ENCODE assay signal across 8 cellular contexts in the genomic region with DNA sequence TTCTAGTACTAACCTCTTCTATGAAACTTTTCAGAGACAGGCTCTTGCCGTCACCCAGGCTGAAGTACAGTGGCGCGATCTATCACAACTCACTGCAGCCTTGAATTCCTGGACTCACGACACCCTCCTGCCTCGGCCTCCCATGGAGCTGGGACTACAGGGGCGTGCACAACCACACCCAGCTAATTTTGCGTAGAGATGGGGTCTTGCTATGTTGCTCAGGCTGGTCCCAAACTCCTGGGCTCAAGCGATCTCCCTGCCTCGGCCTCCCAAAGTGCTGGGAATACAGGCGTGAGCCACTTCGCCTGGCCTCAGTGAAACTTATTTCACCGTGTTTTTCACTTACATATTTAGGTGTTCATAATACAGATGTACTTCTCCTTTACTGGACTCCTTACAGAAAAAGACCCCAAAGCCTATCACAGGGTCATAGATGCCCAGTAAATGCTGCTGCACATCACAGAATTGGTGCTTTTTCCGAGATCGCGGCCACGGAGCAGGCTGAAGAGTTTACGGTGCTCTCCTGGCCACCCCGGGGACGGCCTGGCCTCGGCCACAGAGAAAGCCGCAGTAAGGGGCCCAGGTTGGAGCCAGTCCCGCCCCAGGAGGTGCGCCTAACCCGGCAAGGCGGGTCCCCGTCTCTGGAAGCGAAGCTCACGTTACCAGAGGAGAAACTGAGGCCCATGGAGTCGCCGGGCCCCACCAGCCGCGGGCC. TPM values are rescaled to one million over a fixed set of nuclear protein-coding genes. Genes with fewer than 3 reads are reported as not detected.
DNase-seq lines count a peak whose midpoint lies in the region; ATAC-seq and TF ChIP-seq lines count a peak whose summit lies in the region.

No MANE protein-coding gene starts in this region.

- H3K27me3 ChIP-seq in skeletal muscle satellite cell (ENCODE audit: control insufficient read depth, insufficient read depth, low read length) = no peaks in the 10 kb centered on the region

- CTCF ChIA-PET in activated CD8-positive, alpha-beta T cell treated with anti-CD3 and anti-CD28 coated beads for 36 hours (lab: Charles Lee) = interaction anchor here (0.9 to 2.1 kb wide), 5 partner anchors 10 to 157 kb away, joined by 3 to 7 read pairs (median 4); no protein-coding TSS in a partner anchor

- peak overlapping the region; percentile 91 for H3K4me3 ChIP-seq in skeletal muscle satellite cell (ENCODE audit: low read length)

- peak overlapping the region; percentile 82 for H3K27ac Mint-ChIP-seq in T-helper 2 cell treated with Interferon-gamma antibody and Interleukin-4, amounts not matched to agents 5 μg/mL and 100 μg/mL, for 36 hours
- peak overlapping the region; percentile 96 for H3K27ac Mint-ChIP-seq in activated CD8-positive, alpha-beta T cell treated with anti-CD3 and anti-CD28 coated beads for 36 hours

- no peak for TF ChIP-seq CTCF in activated CD8-positive, alpha-beta T cell treated with anti-CD3 and anti-CD28 coated beads for 36 hours (IDR thresholded peaks at IDR 0.05)

- peaks cover 2% of the 10 kb centered on the region for H3K27me3 Mint-ChIP-seq in T-helper 2 cell treated with Interferon-gamma antibody and Interleukin-4, amounts not matched to agents 5 μg/mL and 100 μg/mL, for 36 hours (ENCODE audit: low read depth)
- H3K27me3 Mint-ChIP-seq in activated CD8-positive, alpha-beta T cell treated with anti-CD3 and anti-CD28 coated beads for 36 hours = no peaks in the 10 kb centered on the region

- DNase-seq in T-helper 2 cell treated with Interferon-gamma antibody and Interleukin-4, amounts not matched to agents 5 μg/mL and 100 μg/mL, for 36 hours (ENCODE audit: low spot score) = no peak
- no peak for DNase-seq in T-helper 2 cell
- DNase-seq in activated CD8-positive, alpha-beta T cell treated with anti-CD3 and anti-CD28 coated beads for 36 hours = no peak
- DNase-seq in left cardiac atrium = peak; percentile 57
- no peak for DNase-seq in NCI-H1694 (lab: John Stamatoyannopoulos, UW)
- no peak for DNase-seq in SW 1271 (lab: John Stamatoyannopoulos, UW)

- H3K4me1 Mint-ChIP-seq in T-helper 2 cell treated with Interferon-gamma antibody and Interleukin-4, amounts not matched to agents 5 μg/mL and 100 μg/mL, for 36 hours (ENCODE audit: low read depth) = peaks cover 22% of the 10 kb centered on the region
- peaks cover 21% of the 10 kb centered on the region for H3K4me1 Mint-ChIP-seq in activated CD8-positive, alpha-beta T cell treated with anti-CD3 and anti-CD28 coated beads for 36 hours (ENCODE audit: low read depth)

- peak overlapping the region; percentile 98 for H3K9ac ChIP-seq in skeletal muscle satellite cell (ENCODE audit: low read depth, low read length)

- H3K4me2 ChIP-seq in skeletal muscle satellite cell (ENCODE audit: low read length) = peak overlapping the region; percentile 94

- POLR2A ChIA-PET in activated CD8-positive, alpha-beta T cell treated with anti-CD3 and anti-CD28 coated beads for 36 hours (lab: Charles Lee) = interaction anchor here (1.1 to 4.5 kb wide), 5 partner anchors 9 to 56 kb away, joined by 5 to 32 read pairs (median 15); partner anchors contain the start of genes BAZ1B and BCL7B

- H3K36me3 ChIP-seq in skeletal muscle satellite cell (ENCODE audit: insufficient read depth, low read length) = peaks cover 23% of the 10 kb centered on the region

- peak; percentile 21 for ATAC-seq in HG03175 (IDR thresholded peaks at IDR 0.05; ENCODE audit: unreplicated experiment)
- no peak for ATAC-seq in activated CD8-positive, alpha-beta T cell treated with anti-CD3 and anti-CD28 coated beads for 36 hours
- peak; percentile 8 to 35 for ATAC-seq in left cardiac atrium

- H3K4me1 ChIP-seq in skeletal muscle satellite cell (ENCODE audit: control insufficient read depth, insufficient read depth, low read length) = peaks cover 31% of the 10 kb centered on the region

- no peaks in the 10 kb centered on the region for H3K9me3 Mint-ChIP-seq in T-helper 2 cell treated with Interferon-gamma antibody and Interleukin-4, amounts not matched to agents 5 μg/mL and 100 μg/mL, for 36 hours
- no peaks in the 10 kb centered on the region for H3K9me3 Mint-ChIP-seq in activated CD8-positive, alpha-beta T cell treated with anti-CD3 and anti-CD28 coated beads for 36 hours

- no peaks in the 10 kb centered on the region for H3K9me3 ChIP-seq in skeletal muscle satellite cell (replicated peaks; ENCODE audit: low read length)

- H3K4me3 Mint-ChIP-seq in T-helper 2 cell treated with Interferon-gamma antibody and Interleukin-4, amounts not matched to agents 5 μg/mL and 100 μg/mL, for 36 hours = peak overlapping the region; percentile 98
- peak overlapping the region; percentile 90 for H3K4me3 Mint-ChIP-seq in activated CD8-positive, alpha-beta T cell treated with anti-CD3 and anti-CD28 coated beads for 36 hours

- H3K36me3 Mint-ChIP-seq in T-helper 2 cell treated with Interferon-gamma antibody and Interleukin-4, amounts not matched to agents 5 μg/mL and 100 μg/mL, for 36 hours (ENCODE audit: low read depth) = peaks cover 21% of the 10 kb centered on the region
- H3K36me3 Mint-ChIP-seq in activated CD8-positive, alpha-beta T cell treated with anti-CD3 and anti-CD28 coated beads for 36 hours (ENCODE audit: low read depth) = peaks cover 21% of the 10 kb centered on the region

- intact Hi-C loops in activated CD8-positive, alpha-beta T cell treated with anti-CD3 and anti-CD28 coated beads for 36 hours (cut with micrococcal nuclease) = loop anchor here (5.0 kb wide), 1 partner anchor 55 kb away; the partner anchor contains the start of gene BAZ1B
- intact Hi-C loops in left cardiac atrium (cut with DNase I) = no loop called here

RNA-seq across cellular contexts. Expression of gene TBL2, which starts 0.6 kb away (rescaled TPM):
- 10 to 100 TPM; 29.6 to 30.7 TPM for total RNA-seq in activated CD8-positive, alpha-beta T cell treated with anti-CD3 and anti-CD28 coated beads for 36 hours
- total RNA-seq in left cardiac atrium = 10 to 100 TPM; 14.3 to 24.8 TPM
- total RNA-seq in skeletal muscle satellite cell (2012; rRNA removed) = 69.5 and 94.1 TPM in 2 replicates

RNA-seq across cellular contexts. Expression of gene BCL7B, which starts 20.3 kb away (rescaled TPM):
- total RNA-seq in activated CD8-positive, alpha-beta T cell treated with anti-CD3 and anti-CD28 coated beads for 36 hours = 10 to 100 TPM; 42.9 to 50.6 TPM
- 10 to 100 TPM; 60.7 to 73.0 TPM for total RNA-seq in left cardiac atrium
- total RNA-seq in skeletal muscle satellite cell (2012; rRNA removed) = 27.9 and 28.0 TPM in 2 replicates

RNA-seq across cellular contexts. Expression of gene MLXIPL, which starts 46.5 kb away (rescaled TPM):
- not detected for total RNA-seq in activated CD8-positive, alpha-beta T cell treated with anti-CD3 and anti-CD28 coated beads for 36 hours
- total RNA-seq in left cardiac atrium = 10 to 100 TPM; 14.0 to 29.1 TPM
- 0.51 TPM in 1 of 2 replicates, not detected in the other for total RNA-seq in skeletal muscle satellite cell (2012; rRNA removed)

RNA-seq across cellular contexts. Expression of gene BAZ1B, which starts 55.7 kb away (rescaled TPM):
- total RNA-seq in activated CD8-positive, alpha-beta T cell treated with anti-CD3 and anti-CD28 coated beads for 36 hours = 10 to 100 TPM; 82.4 to 82.6 TPM
- total RNA-seq in left cardiac atrium = 10 to 100 TPM; 40.6 to 44.4 TPM
- total RNA-seq in skeletal muscle satellite cell (2012; rRNA removed) = 44.6 and 47.1 TPM in 2 replicates

Comparison
In these comparisons a context has a peak if more than half of its experiments do, and no peak if none do; other contexts are left out.
1. RNA of gene MLXIPL, which starts 46.5 kb away (total RNA-seq): 14.0 to 29.1 TPM in left cardiac atrium; not detected in activated CD8-positive, alpha-beta T cell treated with anti-CD3 and anti-CD28 coated beads for 36 hours; every median in the first group is over 10 times any median in the second.